ENCODE assay signal across 29 cellular contexts in the genomic region with DNA sequence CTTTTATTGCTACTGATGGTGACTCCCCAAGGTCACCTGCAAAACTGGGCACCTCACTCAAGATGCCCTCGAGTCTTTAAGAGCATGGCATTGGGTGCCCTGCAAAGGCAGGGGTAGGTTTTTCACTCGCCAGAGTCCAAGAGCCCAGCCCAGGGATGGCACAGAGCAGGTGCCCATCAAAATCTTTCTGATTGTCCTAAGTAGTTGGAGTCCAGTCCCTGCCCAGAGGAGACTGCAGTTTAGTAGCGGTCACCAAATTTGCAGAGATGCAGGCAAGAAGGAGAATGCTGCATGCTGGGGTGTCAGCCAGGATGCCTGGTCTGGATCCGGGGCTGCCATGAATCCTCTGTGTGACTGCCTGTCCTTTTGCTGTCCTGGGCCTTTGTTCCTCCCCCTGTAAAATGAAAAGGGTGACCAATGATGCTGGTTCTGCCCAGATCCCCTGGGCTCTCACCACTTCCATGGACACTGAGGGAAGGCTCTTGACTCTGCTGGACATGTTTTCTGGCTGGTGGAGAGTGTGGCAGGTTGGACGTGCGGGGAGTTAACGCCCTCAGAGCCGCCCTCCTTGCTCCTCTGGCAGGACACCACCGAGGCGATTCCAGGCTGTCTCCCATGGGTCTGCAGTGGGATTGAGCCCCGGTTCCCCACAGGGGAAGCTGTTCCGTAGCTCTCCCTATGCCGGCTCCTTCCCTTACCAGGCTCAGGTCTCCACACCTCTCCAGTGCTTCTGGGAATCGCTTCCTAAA. TPM values are rescaled to one million over a fixed set of nuclear protein-coding genes. Genes with fewer than 3 reads are reported as not detected.
"Had no signal": no experiment of that assay in that cellular context is flagged by ENCODE, and none has a peak within 500 bp of the region (broad histone marks: within the 10 kb centered on the region; RNA-seq: fewer than 3 reads in every experiment).

No MANE protein-coding gene starts in this region.

- ATAC-seq: activated T-cell treated with anti-CD3 and anti-CD28 coated beads, Interleukin-2, amount 50 U/mL, for 4 hours; activated T-helper 17 cell treated with anti-CD3 and anti-CD28 coated beads, Interleukin-2, amount 50 U/mL, for 72 hours; T-cell had no signal

- H3K4me3 Mint-ChIP-seq: activated CD4-positive, alpha-beta memory T cell treated with anti-CD3 and anti-CD28 coated beads for 36 hours; activated CD4-positive, alpha-beta T cell treated with anti-CD3 and anti-CD28 coated beads, Interleukin-2, amount 10 ng/mL, durations not matched to agents 7 days and 5 days; activated naive CD8-positive, alpha-beta T cell treated with anti-CD3 and anti-CD28 coated beads, Interleukin-2, amount 10 ng/mL, durations not matched to agents 7 days and 5 days; activated T-cell treated with anti-CD3 and anti-CD28 coated beads, Interleukin-2, amount 50 U/mL, for 4 hours; activated T-helper 17 cell treated with anti-CD3 and anti-CD28 coated beads, Interleukin-2, amount 50 U/mL, for 72 hours; T-cell had no signal

- H3K9me3 Mint-ChIP-seq: activated CD4-positive, alpha-beta memory T cell treated with anti-CD3 and anti-CD28 coated beads for 36 hours; activated CD4-positive, alpha-beta T cell treated with anti-CD3 and anti-CD28 coated beads, Interleukin-2, amount 10 ng/mL, durations not matched to agents 7 days and 5 days; activated naive CD8-positive, alpha-beta T cell treated with anti-CD3 and anti-CD28 coated beads, Interleukin-2, amount 10 ng/mL, durations not matched to agents 7 days and 5 days; activated T-cell treated with anti-CD3 and anti-CD28 coated beads, Interleukin-2, amount 50 U/mL, for 4 hours; activated T-helper 17 cell treated with anti-CD3 and anti-CD28 coated beads, Interleukin-2, amount 50 U/mL, for 72 hours; T-cell had no signal

- H3K27me3 ChIP-seq: adrenal gland had no signal

- DNase-seq: activated CD4-positive, alpha-beta memory T cell treated with anti-CD3 and anti-CD28 coated beads for 36 hours; activated CD4-positive, alpha-beta T cell treated with anti-CD3 and anti-CD28 coated beads, Interleukin-2, amount 10 ng/mL, durations not matched to agents 7 days and 5 days; activated CD4-positive, CD25-positive, alpha-beta regulatory T cell; activated CD8-positive, alpha-beta memory T cell treated with anti-CD3 and anti-CD28 coated beads for 24 hours; activated naive CD4-positive, alpha-beta T cell treated with anti-CD3 and anti-CD28 coated beads, Interleukin-2, amount 50 U/mL, for 16 hours; activated naive CD8-positive, alpha-beta T cell treated with anti-CD3 and anti-CD28 coated beads, Interleukin-2, amount 10 ng/mL, durations not matched to agents 7 days and 5 days; activated T-cell treated with anti-CD3 and anti-CD28 coated beads, Interleukin-2, amount 50 U/mL, for 4 hours; anterior cingulate cortex; KG1; NCI-H1092; NCI-H1417; NCI-H2029; NCI-H345; NCI-H510A; NCI-H526 treated with DMSO at 0.1 percent for 48 hours; NCI-H82; T-cell; T-helper 2 cell; T1000 had no signal

- H3K4me3 ChIP-seq: adrenal gland, breast epithelium, SK-N-MC had no signal

- H3K27ac ChIP-seq: adrenal gland, breast epithelium, SK-N-MC, VCaP had no signal

- H3K27ac Mint-ChIP-seq: activated CD4-positive, alpha-beta memory T cell treated with anti-CD3 and anti-CD28 coated beads for 36 hours; activated CD4-positive, alpha-beta T cell treated with anti-CD3 and anti-CD28 coated beads, Interleukin-2, amount 10 ng/mL, durations not matched to agents 7 days and 5 days; activated naive CD8-positive, alpha-beta T cell treated with anti-CD3 and anti-CD28 coated beads, Interleukin-2, amount 10 ng/mL, durations not matched to agents 7 days and 5 days; activated T-helper 17 cell treated with anti-CD3 and anti-CD28 coated beads, Interleukin-2, amount 50 U/mL, for 72 hours; IgD-negative memory B cell; T-cell had no signal

- H3K36me3 Mint-ChIP-seq: activated CD4-positive, alpha-beta memory T cell treated with anti-CD3 and anti-CD28 coated beads for 36 hours; activated naive CD8-positive, alpha-beta T cell treated with anti-CD3 and anti-CD28 coated beads, Interleukin-2, amount 10 ng/mL, durations not matched to agents 7 days and 5 days; IgD-negative memory B cell; T-cell had no signal

- H3K36me3 ChIP-seq: adrenal gland, breast epithelium had no signal

- H3K4me1 Mint-ChIP-seq: activated CD4-positive, alpha-beta T cell treated with anti-CD3 and anti-CD28 coated beads, Interleukin-2, amount 10 ng/mL, durations not matched to agents 7 days and 5 days; activated naive CD8-positive, alpha-beta T cell treated with anti-CD3 and anti-CD28 coated beads, Interleukin-2, amount 10 ng/mL, durations not matched to agents 7 days and 5 days; activated T-helper 17 cell treated with anti-CD3 and anti-CD28 coated beads, Interleukin-2, amount 50 U/mL, for 72 hours; IgD-negative memory B cell; T-cell had no signal

- H3K4me1 ChIP-seq: adrenal gland, breast epithelium had no signal

- H3K27me3 Mint-ChIP-seq: activated CD4-positive, alpha-beta T cell treated with anti-CD3 and anti-CD28 coated beads, Interleukin-2, amount 10 ng/mL, durations not matched to agents 7 days and 5 days had no signal

- H3K9me3 ChIP-seq: adrenal gland had no signal

RNA-seq across cellular contexts. Expression of a gene that starts 41.3 kb away (rescaled TPM):
- total RNA-seq: activated CD4-positive, alpha-beta memory T cell treated with anti-CD3 and anti-CD28 coated beads for 36 hours; activated CD4-positive, alpha-beta T cell treated with anti-CD3 and anti-CD28 coated beads, Interleukin-2, amount 10 ng/mL, durations not matched to agents 7 days and 5 days; activated naive CD8-positive, alpha-beta T cell treated with anti-CD3 and anti-CD28 coated beads, Interleukin-2, amount 10 ng/mL, durations not matched to agents 7 days and 5 days; activated T-helper 17 cell treated with anti-CD3 and anti-CD28 coated beads, Interleukin-2, amount 50 U/mL, for 72 hours; LHCN-M2; M059J; OCI-LY7; RPMI7951 had no signal
- polyA plus RNA-seq: IgD-negative memory B cell had no signal

RNA-seq across cellular contexts. Expression of a gene that starts 58.0 kb away (rescaled TPM):
- total RNA-seq: activated CD4-positive, alpha-beta memory T cell treated with anti-CD3 and anti-CD28 coated beads for 36 hours; activated CD4-positive, alpha-beta T cell treated with anti-CD3 and anti-CD28 coated beads, Interleukin-2, amount 10 ng/mL, durations not matched to agents 7 days and 5 days; activated naive CD8-positive, alpha-beta T cell treated with anti-CD3 and anti-CD28 coated beads, Interleukin-2, amount 10 ng/mL, durations not matched to agents 7 days and 5 days; activated T-helper 17 cell treated with anti-CD3 and anti-CD28 coated beads, Interleukin-2, amount 50 U/mL, for 72 hours; OCI-LY7 had no signal
- polyA plus RNA-seq: IgD-negative memory B cell had no signal
